In genomic region chr7:138937484-138937883, GRCh38 we compare ENCODE assay signal across 1 cellular context.
TF ChIP-seq lines count a peak whose summit lies in the region.

No MANE protein-coding gene starts in this region.

TF ChIP-seq in endothelial cell of umbilical vein, 7 proteins besides CTCF, POLR2A, EP300 and RAD21 (continued from another document):
- TF ChIP-seq GATA2 (IDR thresholded peaks at IDR 0.05; ENCODE audit: insufficient read depth, insufficient read length, low read depth, low read length): peak; percentile 14
- TF ChIP-seq MYC (IDR thresholded peaks at IDR 0.05; ENCODE audit: low read depth, low read length): no peak
